In genomic region chr5:161169776-161170175, GRCh38 we compare ENCODE assay signal across 29 cellular contexts.
"Had no signal": no experiment of that assay in that cellular context is flagged by ENCODE, and none has a peak within 500 bp of the region (broad histone marks: within the 10 kb centered on the region; RNA-seq: fewer than 3 reads in every experiment).

No MANE protein-coding gene starts in this region.

- ATAC-seq: activated CD8-positive, alpha-beta T cell treated with anti-CD3 and anti-CD28 coated beads for 36 hours; activated naive CD4-positive, alpha-beta T cell treated with anti-CD3 and anti-CD28 coated beads, Interleukin-2, amount 50 U/mL, for 72 hours; activated T-cell treated with anti-CD3 and anti-CD28 coated beads, Interleukin-2, amount 50 U/mL, for 4 hours; activated T-cell treated with anti-CD3 and anti-CD28 coated beads, Interleukin-2, amount 50 U/mL, for 72 hours; activated T-helper 17 cell treated with anti-CD3 and anti-CD28 coated beads, Interleukin-2, amount 50 U/mL, for 72 hours; body of pancreas had no signal

- DNase-seq: activated B cell treated with CpG ODN at 0.5 μM for 24 hours; activated CD4-positive, alpha-beta memory T cell treated with anti-CD3 and anti-CD28 coated beads for 36 hours; activated CD4-positive, alpha-beta T cell treated with anti-CD3 and anti-CD28 coated beads for 4 hours; activated CD4-positive, alpha-beta T cell treated with anti-CD3 and anti-CD28 coated beads, Interleukin-2, amount 10 ng/mL, durations not matched to agents 24 days and 14 days; activated CD4-positive, alpha-beta T cell treated with anti-CD3 and anti-CD28 coated beads, Interleukin-2, amount 50 U/mL, for 1 hour; activated CD4-positive, alpha-beta T cell treated with anti-CD3 and anti-CD28 coated beads, Interleukin-2, amount 50 U/mL, for 4 hours; activated CD4-positive, CD25-positive, alpha-beta regulatory T cell treated with anti-CD3 and anti-CD28 coated beads, Interleukin-2, amount 50 U/mL, for 72 hours; activated CD8-positive, alpha-beta memory T cell treated with anti-CD3 and anti-CD28 coated beads, Interleukin-2, amount 50 U/mL, for 4 hours; activated CD8-positive, alpha-beta T cell treated with anti-CD3 and anti-CD28 coated beads for 36 hours; activated effector memory CD4-positive, alpha-beta T cell treated with anti-CD3 and anti-CD28 coated beads, Interleukin-2, amount 50 U/mL, for 16 hours; activated gamma-delta T cell treated with Interleukin-2 at 50 U/mL for 16 hours; activated naive CD4-positive, alpha-beta T cell; activated naive CD4-positive, alpha-beta T cell treated with anti-CD3 and anti-CD28 coated beads for 36 hours; activated naive CD4-positive, alpha-beta T cell treated with anti-CD3 and anti-CD28 coated beads, Interleukin-2, amount 50 U/mL, for 16 hours; activated naive CD8-positive, alpha-beta T cell treated with anti-CD3 and anti-CD28 coated beads for 36 hours; activated T-cell treated with anti-CD3 and anti-CD28 coated beads for 4 hours; activated T-cell treated with anti-CD3 and anti-CD28 coated beads, Interleukin-2, amount 50 U/mL, for 1 hour; activated T-cell treated with anti-CD3 and anti-CD28 coated beads, Interleukin-2, amount 50 U/mL, for 4 hours; activated T-cell treated with anti-CD3 and anti-CD28 coated beads, Interleukin-2, amount 50 U/mL, for 72 hours; adrenal gland; amniotic stem cell; aorta; body of pancreas; brain microvascular endothelial cell; central memory CD4-positive, alpha-beta T cell; T-helper 2 cell; T-helper 9 cell had no signal
